ENCODE assay signal across 8 cellular contexts in genomic region chr11:9264381-9265210, GRCh38. TPM values are rescaled to one million over a fixed set of nuclear protein-coding genes. Genes with fewer than 3 reads are reported as not detected.
DNase-seq lines count a peak whose midpoint lies in the region; ATAC-seq and TF ChIP-seq lines count a peak whose summit lies in the region.

No MANE protein-coding gene starts in this region.

- DNase-seq in NCI-H748 (lab: John Stamatoyannopoulos, UW; ENCODE audit: unreplicated experiment) (peak; percentile 61), NCI-H748 treated with DMSO at 0.1 percent for 48 hours (lab: John Stamatoyannopoulos, UW) (no peak), Panc1 (ENCODE audit: low read depth, low spot score) (no peak), Right ventricle myocardium inferior (ENCODE audit: missing footprints) (peak; percentile 86), occipital lobe (lab: John Stamatoyannopoulos, UW) (peak; percentile 24), HT-29 (ENCODE audit: low spot score) (no peak)
- peak; percentile 71 for DNase-seq in activated naive CD8-positive, alpha-beta T cell treated with anti-CD3 and anti-CD28 coated beads, Interleukin-2, amount 10 ng/mL, durations not matched to agents 7 days and 5 days

- in situ Hi-C loops in Panc1 (cut with HindIII; ENCODE audit: low pct_unique_long_range_greater_than_20kb, low sequenced_read_pairs), result no loop called here

- ATAC-seq in HG03025 (IDR thresholded peaks at IDR 0.05; ENCODE audit: low FRiP score, unreplicated experiment), result peak; percentile 22
- ATAC-seq in Panc1, result peak; percentile 68
- peak; percentile 40 for ATAC-seq in activated naive CD8-positive, alpha-beta T cell treated with anti-CD3 and anti-CD28 coated beads, Interleukin-2, amount 10 ng/mL, durations not matched to agents 7 days and 5 days (ENCODE audit: low read depth)
- ATAC-seq in Right ventricle myocardium inferior, result peak; percentile 74

- no peaks in the 10 kb centered on the region for H3K9me3 Mint-ChIP-seq in activated naive CD8-positive, alpha-beta T cell treated with anti-CD3 and anti-CD28 coated beads, Interleukin-2, amount 10 ng/mL, durations not matched to agents 7 days and 5 days

- H3K36me3 ChIP-seq in Panc1 (ENCODE audit: control insufficient read depth, insufficient read depth, low read length), result no peaks in the 10 kb centered on the region

- H3K9me3 ChIP-seq in Panc1 (ENCODE audit: control insufficient read depth, insufficient read depth, low read depth, low read length), result no peaks in the 10 kb centered on the region

- H3K27me3 Mint-ChIP-seq in activated naive CD8-positive, alpha-beta T cell treated with anti-CD3 and anti-CD28 coated beads, Interleukin-2, amount 10 ng/mL, durations not matched to agents 7 days and 5 days, result peaks cover 14% of the 10 kb centered on the region

- peaks cover 33% of the 10 kb centered on the region for H3K4me1 Mint-ChIP-seq in activated naive CD8-positive, alpha-beta T cell treated with anti-CD3 and anti-CD28 coated beads, Interleukin-2, amount 10 ng/mL, durations not matched to agents 7 days and 5 days

- H3K36me3 Mint-ChIP-seq in activated naive CD8-positive, alpha-beta T cell treated with anti-CD3 and anti-CD28 coated beads, Interleukin-2, amount 10 ng/mL, durations not matched to agents 7 days and 5 days, result peaks cover 3% of the 10 kb centered on the region

- CTCF ChIA-PET in Panc1 (lab: Charles Lee), result interaction anchor here (0.6 to 0.7 kb wide), 4 partner anchors 12 to 120 kb away, joined by 3 to 7 read pairs (median 3); partner anchors contain the start of gene IPO7

- peak overlapping the region; percentile 92 for H3K27ac ChIP-seq in Panc1 (ENCODE audit: low read length)

- H3K27me3 ChIP-seq in Panc1 (ENCODE audit: control insufficient read depth, insufficient read depth, low read length), result no peaks in the 10 kb centered on the region

- no peak for TF ChIP-seq CTCF in Panc1 (IDR thresholded peaks at IDR 0.05)

- intact Hi-C loops in Panc1 (cut with micrococcal nuclease; ENCODE audit: unreplicated experiment), result no loop called here
- intact Hi-C loops in Right ventricle myocardium inferior (cut with DNase I), result loop anchor here (2.0 to 10.0 kb wide), 6 partner anchors 50 to 196 kb away; partner anchors contain the start of genes IPO7, TMEM41B and ZNF143

- H3K4me1 ChIP-seq in Panc1 (ENCODE audit: control insufficient read depth, insufficient read depth, low read length), result peaks cover 33% of the 10 kb centered on the region

- H3K4me3 ChIP-seq in Panc1 (ENCODE audit: low read depth in 2 of 2, low read length in 2 of 2), result peak overlapping the region; percentile 74 to 98

- peak overlapping the region; percentile 90 for H3K27ac Mint-ChIP-seq in activated naive CD8-positive, alpha-beta T cell treated with anti-CD3 and anti-CD28 coated beads, Interleukin-2, amount 10 ng/mL, durations not matched to agents 7 days and 5 days

- POLR2A ChIA-PET in Panc1 (lab: Charles Lee), result interaction anchor here (0.5 to 1.3 kb wide), 6 partner anchors 10 to 585 kb away, joined by 3 to 14 read pairs (median 8); no protein-coding TSS in a partner anchor
- POLR2A ChIA-PET in activated naive CD8-positive, alpha-beta T cell treated with anti-CD3 and anti-CD28 coated beads, Interleukin-2, amount 10 ng/mL, durations not matched to agents 7 days and 5 days (lab: Charles Lee), result interaction anchor here (0.6 to 2.1 kb wide), 11 partner anchors 9 to 352 kb away, joined by 3 to 12 read pairs (median 7); partner anchors contain the start of genes TMEM41B, WEE1 and ZNF143

- no TSS peak for BruUV-seq in Panc1 (replicated peaks; lab: Mats Ljungman, UMichigan)

- H3K4me3 Mint-ChIP-seq in activated naive CD8-positive, alpha-beta T cell treated with anti-CD3 and anti-CD28 coated beads, Interleukin-2, amount 10 ng/mL, durations not matched to agents 7 days and 5 days, result peak overlapping the region; percentile 93

RNA-seq across cellular contexts. Expression of gene DENND5A, which starts 0.6 kb away (rescaled TPM):
- 136 TPM for total RNA-seq in Panc1 (2021; ENCODE audit: unreplicated experiment)
- polyA plus RNA-seq in Panc1 (2012; ENCODE audit: insufficient read length), result 117 TPM
- 10 to 100 TPM; 74.3 to 75.2 TPM for total RNA-seq in activated naive CD8-positive, alpha-beta T cell treated with anti-CD3 and anti-CD28 coated beads, Interleukin-2, amount 10 ng/mL, durations not matched to agents 7 days and 5 days
- 105 TPM for total RNA-seq in Right ventricle myocardium inferior
- total RNA-seq in occipital lobe, result 137 TPM
- 6.2 and 8.0 TPM in 2 replicates for total RNA-seq in HT-29 (2014; rRNA removed; shearing (Covaris generic))

RNA-seq across cellular contexts. Expression of gene TMEM41B, which starts 49.8 kb away (rescaled TPM):
- 126 TPM for total RNA-seq in Panc1 (2021; ENCODE audit: unreplicated experiment)
- polyA plus RNA-seq in Panc1 (2012; ENCODE audit: insufficient read length), result 50.2 TPM
- 10 to 100 TPM; 40.5 to 42.3 TPM for total RNA-seq in activated naive CD8-positive, alpha-beta T cell treated with anti-CD3 and anti-CD28 coated beads, Interleukin-2, amount 10 ng/mL, durations not matched to agents 7 days and 5 days
- total RNA-seq in Right ventricle myocardium inferior, result 17.4 TPM
- 74.1 TPM for total RNA-seq in occipital lobe
- total RNA-seq in HT-29 (2014; rRNA removed; shearing (Covaris generic)), result 106 and 108 TPM in 2 replicates

Comparison
In these comparisons a context has a peak if more than half of its experiments do, and no peak if none do; other contexts are left out.
1. DNase-seq: peak in NCI-H748 (single experiment), activated naive CD8-positive, alpha-beta T cell treated with anti-CD3 and anti-CD28 coated beads, Interleukin-2, amount 10 ng/mL, durations not matched to agents 7 days and 5 days (single experiment), Right ventricle myocardium inferior (single experiment) and occipital lobe (single experiment); none in NCI-H748 treated with DMSO at 0.1 percent for 48 hours (single experiment), Panc1 (single experiment) and HT-29 (single experiment).
2. ATAC-seq: peak in every context shown above with its lines; median percentile 74 in Right ventricle myocardium inferior; 68 in Panc1; 40 in activated naive CD8-positive, alpha-beta T cell treated with anti-CD3 and anti-CD28 coated beads, Interleukin-2, amount 10 ng/mL, durations not matched to agents 7 days and 5 days; 22 in HG03025.